In genomic region chr12:102539651-102540553, GRCh38 we compare ENCODE assay signal across 14 cellular contexts. TPM values are rescaled to one million over a fixed set of nuclear protein-coding genes. Genes with fewer than 3 reads are reported as not detected.
A peak's percentile ranks its signal among the peaks of the same experiment; 100 is the strongest.
DNase-seq lines count a peak whose midpoint lies in the region; ATAC-seq and TF ChIP-seq lines count a peak whose summit lies in the region.
"Had no signal": no experiment of that assay in that cellular context is flagged by ENCODE, and none has a peak within 500 bp of the region (broad histone marks: within the 10 kb centered on the region; RNA-seq: fewer than 3 reads in every experiment).

No MANE protein-coding gene starts in this region.

- ATAC-seq in HG02981 (IDR thresholded peaks at IDR 0.05; ENCODE audit: unreplicated experiment), result no peak
- ATAC-seq: activated CD8-positive, alpha-beta memory T cell treated with anti-CD3 and anti-CD28 coated beads, Interleukin-2, amount 10 ng/mL, durations not matched to agents 7 days and 5 days; left lobe of liver; T-helper 17 cell had no signal

- POLR2A ChIA-PET in RWPE1 (lab: Yijun Ruan, JAX; ENCODE audit: low non-redundant PET), result no interaction called here

- peak; percentile 94 for DNase-seq in GM04503 (ENCODE audit: low read depth)
- peak; percentile 19 for DNase-seq in RWPE1 (ENCODE audit: low spot score)
- DNase-seq in fibroblast of mammary gland (ENCODE audit: low read depth), result peak; percentile 71
- peak; percentile 73 for DNase-seq in retinal pigment epithelial cell (ENCODE audit: low read depth)
- DNase-seq in stimulated activated CD4-positive, alpha-beta T cell treated with anti-CD3 and anti-CD28 coated beads, Interleukin-15, amount 100 ng/mL, for 24 hours, result no peak
- DNase-seq in cerebellum (ENCODE audit: low spot score), result no peak
- no peak for DNase-seq in stimulated activated CD4-positive, alpha-beta T cell treated with anti-CD3 and anti-CD28 coated beads, Interleukin-4, amount 100 ng/mL, for 4 hours
- DNase-seq: activated CD8-positive, alpha-beta memory T cell treated with anti-CD3 and anti-CD28 coated beads, Interleukin-2, amount 10 ng/mL, durations not matched to agents 7 days and 5 days; NCI-H524; ovary; T-helper 17 cell had no signal

- H3K4me3 ChIP-seq in fibroblast of mammary gland (ENCODE audit: control insufficient read depth, low read depth, low read length), result no peak overlapping the region
- no peak overlapping the region for H3K4me3 ChIP-seq in retinal pigment epithelial cell (ENCODE audit: low read length)
- H3K4me3 ChIP-seq: ovary had no signal

- CTCF ChIA-PET in RWPE1 (lab: Yijun Ruan, JAX), result no interaction called here

- no peak overlapping the region for H3K27ac ChIP-seq in RWPE1
- H3K27ac ChIP-seq: ovary had no signal

- TF ChIP-seq CTCF in RWPE1 (conservative IDR thresholded peaks at IDR 0.05; ENCODE audit: low read depth) (no peak), fibroblast of mammary gland (conservative IDR thresholded peaks at IDR 0.05; ENCODE audit: control insufficient read depth, insufficient read depth, low read depth, low read length) (no peak), retinal pigment epithelial cell (conservative IDR thresholded peaks at IDR 0.05; ENCODE audit: low read depth, low read length) (peak; percentile 2)

RNA-seq across cellular contexts. Expression of gene IGF1, which starts 59.5 kb away (rescaled TPM):
- 7.1 TPM for total RNA-seq in cerebellum
- total RNA-seq: endothelial cell of umbilical vein, T-helper 17 cell had no signal

Comparison
In these comparisons a context has a peak if more than half of its experiments do, and no peak if none do; other contexts are left out.
1. DNase-seq: peak in GM04503 (single experiment), RWPE1 (single experiment), fibroblast of mammary gland (single experiment) and retinal pigment epithelial cell (single experiment); none in stimulated activated CD4-positive, alpha-beta T cell treated with anti-CD3 and anti-CD28 coated beads, Interleukin-15, amount 100 ng/mL, for 24 hours (single experiment), cerebellum (single experiment) and stimulated activated CD4-positive, alpha-beta T cell treated with anti-CD3 and anti-CD28 coated beads, Interleukin-4, amount 100 ng/mL, for 4 hours (0 of 2).